7 cellular contexts compared by ENCODE assay signal in the genomic region with DNA sequence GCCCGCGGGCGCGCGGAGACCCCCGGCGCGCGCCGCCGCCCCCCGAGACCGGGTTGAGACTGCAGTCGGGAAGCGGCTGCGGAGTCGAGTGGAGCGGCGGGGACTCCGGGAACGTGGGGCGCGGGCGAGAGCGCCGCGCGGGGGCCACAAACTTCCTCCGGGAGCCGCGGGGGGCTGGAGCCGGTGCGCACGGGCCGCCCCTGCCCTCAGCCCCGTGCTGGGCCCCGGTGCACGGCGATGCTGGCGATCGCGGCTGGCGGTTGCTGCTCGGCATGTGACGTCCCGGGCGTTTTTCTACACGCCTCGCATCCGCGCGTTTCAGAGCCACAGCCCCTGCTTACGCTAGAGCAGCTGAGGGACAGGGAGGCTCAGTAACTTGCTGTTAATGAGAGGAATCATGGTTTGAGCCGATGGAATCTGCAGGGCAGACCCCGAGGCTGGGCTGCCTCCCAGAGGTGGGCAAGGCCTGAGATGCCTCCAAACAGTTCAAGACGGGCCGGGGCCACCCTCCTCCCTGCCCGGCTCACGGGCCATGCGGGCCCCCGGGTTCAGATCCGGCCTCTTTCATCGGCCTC. TPM values are rescaled to one million over a fixed set of nuclear protein-coding genes. Genes with fewer than 3 reads are reported as not detected.
DNase-seq lines count a peak whose midpoint lies in the region; ATAC-seq and TF ChIP-seq lines count a peak whose summit lies in the region.

No MANE protein-coding gene starts in this region.

- peak overlapping the region; percentile 60 for H3K4me3 ChIP-seq in brain microvascular endothelial cell (ENCODE audit: low read depth, low read length)

- no peak for TF ChIP-seq CTCF in brain microvascular endothelial cell (IDR thresholded peaks at IDR 0.05; ENCODE audit: low read depth, low read length, missing control alignments)

- no peaks in the 10 kb centered on the region for H3K27me3 ChIP-seq in brain microvascular endothelial cell (replicated peaks)

- in situ Hi-C loops in brain microvascular endothelial cell (cut with HindIII; ENCODE audit: low pct_ligation_motif_present, low sequenced_read_pairs), result no loop called here

- peak; percentile 34 for DNase-seq in SW480 (ENCODE audit: low spot score)
- peak; percentile 26 for DNase-seq in brain microvascular endothelial cell
- peak in 1 of 2 donors; percentile 61 for DNase-seq in left colon
- DNase-seq in stimulated activated CD4-positive, alpha-beta T cell treated with anti-CD3 and anti-CD28 coated beads, Interleukin-4, amount 100 ng/mL, for 24 hours, result peak; percentile 50
- DNase-seq in NCI-H1092 (lab: John Stamatoyannopoulos, UW), result no peak

- peak overlapping the region; percentile 6 for H3K27ac ChIP-seq in brain microvascular endothelial cell

- no peaks in the 10 kb centered on the region for H3K36me3 ChIP-seq in brain microvascular endothelial cell (replicated peaks)

- ATAC-seq in GM18909 (IDR thresholded peaks at IDR 0.05; ENCODE audit: poor library complexity, unreplicated experiment) (peak; percentile 6), HG03045 (IDR thresholded peaks at IDR 0.05; ENCODE audit: unreplicated experiment) (peak; percentile 29), left colon (peak; percentile 11)

- intact Hi-C loops in left colon (cut with DNase I, micrococcal nuclease), result no loop called here

RNA-seq across cellular contexts. Expression of a gene that starts 0.5 kb away (rescaled TPM):
- 1 to 10 TPM; 6.0 to 9.6 TPM for total RNA-seq in left colon

RNA-seq across cellular contexts. Expression of a gene that starts 50.0 kb away (rescaled TPM):
- 1 to 10 TPM; 5.6 TPM for total RNA-seq in left colon
